In the genomic region with DNA sequence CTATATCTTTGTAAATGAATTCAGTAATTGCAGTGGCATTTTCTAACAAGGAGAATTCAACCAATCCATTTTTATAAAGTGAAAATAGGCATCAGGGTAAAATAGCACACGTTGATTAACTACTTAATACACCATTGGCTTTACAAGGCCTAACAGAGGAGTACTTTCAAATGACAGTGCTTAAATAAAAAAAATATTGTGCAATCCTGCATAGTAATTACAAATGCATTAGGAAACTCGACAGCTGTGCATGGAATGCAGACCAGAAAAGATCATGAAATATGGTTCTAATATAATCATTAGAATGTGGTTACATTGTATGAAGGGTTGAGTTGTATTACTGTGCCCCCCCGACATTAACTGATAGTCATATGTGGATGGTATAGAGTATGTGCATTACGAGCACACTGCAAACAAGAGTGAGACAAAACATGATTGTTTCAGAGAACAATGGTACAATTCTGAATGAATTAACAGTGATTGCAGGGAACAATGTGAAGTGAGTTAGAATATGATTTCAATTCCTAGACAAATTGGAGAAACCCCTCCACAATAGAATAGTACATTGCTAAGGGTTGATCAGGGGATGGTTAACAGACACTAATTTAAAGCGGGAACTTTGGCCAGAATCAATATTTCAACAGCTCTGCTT, we compare ENCODE assay signal across 2 cellular contexts.
TF ChIP-seq lines count a peak whose summit lies in the region.

No MANE protein-coding gene starts in this region.

TF ChIP-seq in HepG2, 621 proteins besides CTCF, POLR2A, EP300 and RAD21 (continued from another document):
- TF ChIP-seq CEBPB (IDR thresholded peaks at IDR 0.05; ENCODE audit: borderline replicate concordance, low read depth, low read length) = peak; percentile 61
- TF ChIP-seq ZNF142 (CRISPR knock-in tag; IDR thresholded peaks at IDR 0.05) = no peak
- no peak for TF ChIP-seq ZNF264 (CRISPR knock-in tag; IDR thresholded peaks at IDR 0.05)

TF ChIP-seq in SK-N-SH, 30 proteins besides CTCF, POLR2A, EP300 and RAD21 (continued from another document):
- TF ChIP-seq TEAD4 (IDR thresholded peaks at IDR 0.05; ENCODE audit: borderline replicate concordance, insufficient read depth) (no peak), MXI1 (IDR thresholded peaks at IDR 0.05; ENCODE audit: low read depth, low read length) (no peak), ZBTB33 (IDR thresholded peaks at IDR 0.05; ENCODE audit: borderline replicate concordance, low read depth) (no peak), USF1 (IDR thresholded peaks at IDR 0.05; ENCODE audit: borderline replicate concordance, low read depth) (no peak), TAF1 (IDR thresholded peaks at IDR 0.05; ENCODE audit: borderline replicate concordance, low read depth, low read length) (no peak), NFIC (IDR thresholded peaks at IDR 0.05; ENCODE audit: borderline replicate concordance) (no peak), CHD2 (IDR thresholded peaks at IDR 0.05; ENCODE audit: low read length, partially characterized antibody) (no peak), EZH2phosphoT487 (IDR thresholded peaks at IDR 0.05; ENCODE audit: borderline replicate concordance, low read depth) (no peak), SIN3A (IDR thresholded peaks at IDR 0.05; ENCODE audit: borderline replicate concordance, low read depth, low read length) (no peak)
- TF ChIP-seq, protein P1, sequence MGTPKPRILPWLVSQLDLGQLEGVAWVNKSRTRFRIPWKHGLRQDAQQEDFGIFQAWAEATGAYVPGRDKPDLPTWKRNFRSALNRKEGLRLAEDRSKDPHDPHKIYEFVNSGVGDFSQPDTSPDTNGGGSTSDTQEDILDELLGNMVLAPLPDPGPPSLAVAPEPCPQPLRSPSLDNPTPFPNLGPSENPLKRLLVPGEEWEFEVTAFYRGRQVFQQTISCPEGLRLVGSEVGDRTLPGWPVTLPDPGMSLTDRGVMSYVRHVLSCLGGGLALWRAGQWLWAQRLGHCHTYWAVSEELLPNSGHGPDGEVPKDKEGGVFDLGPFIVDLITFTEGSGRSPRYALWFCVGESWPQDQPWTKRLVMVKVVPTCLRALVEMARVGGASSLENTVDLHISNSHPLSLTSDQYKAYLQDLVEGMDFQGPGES (IDR thresholded peaks at IDR 0.05; ENCODE audit: low read depth, low read length) = no peak
TF ChIP-seq in SK-N-SH: peak in this region for 0.
